Comparison of ENCODE assay signal across 9 cellular contexts in genomic region chr13:42574435-42575311, GRCh38. TPM values are rescaled to one million over a fixed set of nuclear protein-coding genes. Genes with fewer than 3 reads are reported as not detected.
DNase-seq lines count a peak whose midpoint lies in the region; ATAC-seq, FAIRE-seq and TF ChIP-seq lines count a peak whose summit lies in the region.
"Had no signal": no experiment of that assay in that cellular context is flagged by ENCODE, and none has a peak within 500 bp of the region (broad histone marks: within the 10 kb centered on the region; RNA-seq: fewer than 3 reads in every experiment).

No MANE protein-coding gene starts in this region.

- H3K4me3 Mint-ChIP-seq in GM23338 (peak overlapping the region; percentile 90), T-helper 17 cell (peak overlapping the region; percentile 92), type B pancreatic cell (peak overlapping the region; percentile 83)
- peak overlapping the region; percentile 85 for H3K4me3 Mint-ChIP-seq in natural killer cell treated with Interleukin-12 subunit alpha and Interleukin-12 subunit beta and Interleukin-15 and Interleukin-18, amount 100 ng/mL, for 72 hours

- H3K4me3 ChIP-seq in GM23338: peak overlapping the region; percentile 83

- H3K9me3 Mint-ChIP-seq in GM23338: peaks cover 21% of the 10 kb centered on the region
- no peaks in the 10 kb centered on the region for H3K9me3 Mint-ChIP-seq in natural killer cell treated with Interleukin-12 subunit alpha and Interleukin-12 subunit beta and Interleukin-15 and Interleukin-18, amount 100 ng/mL, for 72 hours
- peaks cover 8% of the 10 kb centered on the region for H3K9me3 Mint-ChIP-seq in type B pancreatic cell

- TF ChIP-seq CTCF in GM23338 (conservative IDR thresholded peaks at IDR 0.05; ENCODE audit: low read depth in 2 of 2) (no peak), type B pancreatic cell (conservative IDR thresholded peaks at IDR 0.05) (no peak)

- H2AFZ ChIP-seq in GM23338: peak overlapping the region; percentile 97

- peaks cover 44% of the 10 kb centered on the region for H3K4me1 ChIP-seq in GM23338 (ENCODE audit: insufficient read depth)

- no peaks in the 10 kb centered on the region; the same call in 1 of the 2 replicates for H3K36me3 ChIP-seq in GM23338 (ENCODE audit: insufficient read depth)

- ATAC-seq in GM23338 (peak; percentile 61), T-helper 17 cell (peak; percentile 71)
- ATAC-seq in natural killer cell treated with Interleukin-12 subunit alpha and Interleukin-12 subunit beta and Interleukin-15 and Interleukin-18, amount 100 ng/mL, for 72 hours: peak; percentile 85 to 87

- peak; percentile 44 for DNase-seq in GM23338 (ENCODE audit: low spot score)
- no peak for DNase-seq in T-helper 17 cell
- DNase-seq in central memory CD4-positive, alpha-beta T cell: peak; percentile 19
- DNase-seq in natural killer cell treated with Interleukin-12 subunit alpha and Interleukin-12 subunit beta and Interleukin-15 and Interleukin-18, amount 100 ng/mL, for 72 hours (ENCODE audit: low spot score): peak; percentile 65
- DNase-seq in type B pancreatic cell (ENCODE audit: extremely low spot score, unreplicated experiment): no peak
- no peak for DNase-seq in amygdala (lab: John Stamatoyannopoulos, UW)
- no peak for DNase-seq in urothelium cell line (ENCODE audit: low spot score)

- peaks cover 27% of the 10 kb centered on the region for H3K36me3 Mint-ChIP-seq in GM23338 (ENCODE audit: low read depth)
- peaks cover 3% of the 10 kb centered on the region for H3K36me3 Mint-ChIP-seq in T-helper 17 cell (ENCODE audit: low read depth)
- no peaks in the 10 kb centered on the region for H3K36me3 Mint-ChIP-seq in natural killer cell treated with Interleukin-12 subunit alpha and Interleukin-12 subunit beta and Interleukin-15 and Interleukin-18, amount 100 ng/mL, for 72 hours
- no peaks in the 10 kb centered on the region for H3K36me3 Mint-ChIP-seq in type B pancreatic cell

- H3K79me2 ChIP-seq in GM23338 (replicated peaks; ENCODE audit: insufficient read depth): peaks cover 47% of the 10 kb centered on the region

- peak overlapping the region; percentile 81; the same call in 1 of the 2 replicates for H3K27ac Mint-ChIP-seq in GM23338
- no peak overlapping the region for H3K27ac Mint-ChIP-seq in T-helper 17 cell
- peak overlapping the region; percentile 12 to 20 for H3K27ac Mint-ChIP-seq in natural killer cell treated with Interleukin-12 subunit alpha and Interleukin-12 subunit beta and Interleukin-15 and Interleukin-18, amount 100 ng/mL, for 72 hours
- H3K27ac Mint-ChIP-seq in type B pancreatic cell: no peak overlapping the region

- H3K9me3 ChIP-seq in T-helper 17 cell (ENCODE audit: control insufficient read depth, low read length, poor library complexity, severe bottlenecking): no peaks in the 10 kb centered on the region

- peaks cover 14% of the 10 kb centered on the region for H3K27me3 ChIP-seq in GM23338 (ENCODE audit: insufficient read depth)

- TF ChIP-seq POLR2A in GM15510 (IDR thresholded peaks at IDR 0.05; ENCODE audit: borderline replicate concordance, extremely low read depth, insufficient read length): peak; percentile 51

- no peaks in the 10 kb centered on the region; the same call in 1 of the 2 replicates for H3K9me2 ChIP-seq in GM23338 (ENCODE audit: insufficient read depth)

- H3K4me1 Mint-ChIP-seq in GM23338 (peaks cover 41% of the 10 kb centered on the region), T-helper 17 cell (peaks cover 15% of the 10 kb centered on the region), type B pancreatic cell (ENCODE audit: unreplicated experiment) (no peaks in the 10 kb centered on the region)
- H3K4me1 Mint-ChIP-seq in natural killer cell treated with Interleukin-12 subunit alpha and Interleukin-12 subunit beta and Interleukin-15 and Interleukin-18, amount 100 ng/mL, for 72 hours (ENCODE audit: low read depth in 2 of 2): peaks cover 28 to 37% of the 10 kb centered on the region in 2 donors

- H3K4me2 ChIP-seq in GM23338: peak overlapping the region; percentile 97

- H4K20me1 ChIP-seq in GM23338 (replicated peaks; ENCODE audit: insufficient read depth): no peaks in the 10 kb centered on the region

- H3K27me3 Mint-ChIP-seq in GM23338 (ENCODE audit: insufficient read depth, low read depth, poor library complexity): no peaks in the 10 kb centered on the region
- peaks cover 57% of the 10 kb centered on the region for H3K27me3 Mint-ChIP-seq in T-helper 17 cell
- peaks cover 15 to 48% of the 10 kb centered on the region in 2 donors for H3K27me3 Mint-ChIP-seq in natural killer cell treated with Interleukin-12 subunit alpha and Interleukin-12 subunit beta and Interleukin-15 and Interleukin-18, amount 100 ng/mL, for 72 hours
- peaks cover 62% of the 10 kb centered on the region for H3K27me3 Mint-ChIP-seq in type B pancreatic cell

- H3F3A ChIP-seq in GM23338 (replicated peaks; ENCODE audit: low read depth): no peaks in the 10 kb centered on the region

- H3K27ac ChIP-seq in GM23338 (ENCODE audit: low read depth): no peak overlapping the region

- no peak for FAIRE-seq in urothelium cell line (lab: Jason Lieb, UNC)

TF ChIP-seq in GM23338, 12 proteins besides CTCF, POLR2A, EP300 and RAD21 (continues in another document):
- TF ChIP-seq, protein P1, sequence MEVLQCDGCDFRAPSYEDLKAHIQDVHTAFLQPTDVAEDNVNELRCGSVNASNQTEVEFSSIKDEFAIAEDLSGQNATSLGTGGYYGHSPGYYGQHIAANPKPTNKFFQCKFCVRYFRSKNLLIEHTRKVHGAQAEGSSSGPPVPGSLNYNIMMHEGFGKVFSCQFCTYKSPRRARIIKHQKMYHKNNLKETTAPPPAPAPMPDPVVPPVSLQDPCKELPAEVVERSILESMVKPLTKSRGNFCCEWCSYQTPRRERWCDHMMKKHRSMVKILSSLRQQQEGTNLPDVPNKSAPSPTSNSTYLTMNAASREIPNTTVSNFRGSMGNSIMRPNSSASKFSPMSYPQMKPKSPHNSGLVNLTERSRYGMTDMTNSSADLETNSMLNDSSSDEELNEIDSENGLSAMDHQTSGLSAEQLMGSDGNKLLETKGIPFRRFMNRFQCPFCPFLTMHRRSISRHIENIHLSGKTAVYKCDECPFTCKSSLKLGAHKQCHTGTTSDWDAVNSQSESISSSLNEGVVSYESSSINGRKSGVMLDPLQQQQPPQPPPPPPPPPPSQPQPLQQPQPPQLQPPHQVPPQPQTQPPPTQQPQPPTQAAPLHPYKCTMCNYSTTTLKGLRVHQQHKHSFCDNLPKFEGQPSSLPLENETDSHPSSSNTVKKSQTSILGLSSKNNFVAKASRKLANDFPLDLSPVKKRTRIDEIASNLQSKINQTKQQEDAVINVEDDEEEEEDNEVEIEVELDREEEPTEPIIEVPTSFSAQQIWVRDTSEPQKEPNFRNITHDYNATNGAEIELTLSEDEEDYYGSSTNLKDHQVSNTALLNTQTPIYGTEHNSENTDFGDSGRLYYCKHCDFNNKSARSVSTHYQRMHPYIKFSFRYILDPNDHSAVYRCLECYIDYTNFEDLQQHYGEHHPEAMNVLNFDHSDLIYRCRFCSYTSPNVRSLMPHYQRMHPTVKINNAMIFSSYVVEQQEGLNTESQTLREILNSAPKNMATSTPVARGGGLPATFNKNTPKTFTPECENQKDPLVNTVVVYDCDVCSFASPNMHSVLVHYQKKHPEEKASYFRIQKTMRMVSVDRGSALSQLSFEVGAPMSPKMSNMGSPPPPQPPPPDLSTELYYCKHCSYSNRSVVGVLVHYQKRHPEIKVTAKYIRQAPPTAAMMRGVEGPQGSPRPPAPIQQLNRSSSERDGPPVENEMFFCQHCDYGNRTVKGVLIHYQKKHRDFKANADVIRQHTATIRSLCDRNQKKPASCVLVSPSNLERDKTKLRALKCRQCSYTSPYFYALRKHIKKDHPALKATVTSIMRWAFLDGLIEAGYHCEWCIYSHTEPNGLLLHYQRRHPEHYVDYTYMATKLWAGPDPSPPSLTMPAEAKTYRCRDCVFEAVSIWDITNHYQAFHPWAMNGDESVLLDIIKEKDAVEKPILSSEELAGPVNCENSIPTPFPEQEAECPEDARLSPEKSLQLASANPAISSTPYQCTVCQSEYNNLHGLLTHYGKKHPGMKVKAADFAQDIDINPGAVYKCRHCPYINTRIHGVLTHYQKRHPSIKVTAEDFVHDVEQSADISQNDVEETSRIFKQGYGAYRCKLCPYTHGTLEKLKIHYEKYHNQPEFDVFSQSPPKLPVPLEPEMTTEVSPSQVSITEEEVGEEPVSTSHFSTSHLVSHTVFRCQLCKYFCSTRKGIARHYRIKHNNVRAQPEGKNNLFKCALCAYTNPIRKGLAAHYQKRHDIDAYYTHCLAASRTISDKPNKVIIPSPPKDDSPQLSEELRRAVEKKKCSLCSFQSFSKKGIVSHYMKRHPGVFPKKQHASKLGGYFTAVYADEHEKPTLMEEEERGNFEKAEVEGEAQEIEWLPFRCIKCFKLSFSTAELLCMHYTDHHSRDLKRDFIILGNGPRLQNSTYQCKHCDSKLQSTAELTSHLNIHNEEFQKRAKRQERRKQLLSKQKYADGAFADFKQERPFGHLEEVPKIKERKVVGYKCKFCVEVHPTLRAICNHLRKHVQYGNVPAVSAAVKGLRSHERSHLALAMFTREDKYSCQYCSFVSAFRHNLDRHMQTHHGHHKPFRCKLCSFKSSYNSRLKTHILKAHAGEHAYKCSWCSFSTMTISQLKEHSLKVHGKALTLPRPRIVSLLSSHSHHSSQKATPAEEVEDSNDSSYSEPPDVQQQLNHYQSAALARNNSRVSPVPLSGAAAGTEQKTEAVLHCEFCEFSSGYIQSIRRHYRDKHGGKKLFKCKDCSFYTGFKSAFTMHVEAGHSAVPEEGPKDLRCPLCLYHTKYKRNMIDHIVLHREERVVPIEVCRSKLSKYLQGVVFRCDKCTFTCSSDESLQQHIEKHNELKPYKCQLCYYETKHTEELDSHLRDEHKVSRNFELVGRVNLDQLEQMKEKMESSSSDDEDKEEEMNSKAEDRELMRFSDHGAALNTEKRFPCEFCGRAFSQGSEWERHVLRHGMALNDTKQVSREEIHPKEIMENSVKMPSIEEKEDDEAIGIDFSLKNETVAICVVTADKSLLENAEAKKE (CRISPR knock-in tag; IDR thresholded peaks at IDR 0.05): no peak
- TF ChIP-seq EZH2phosphoT487 (IDR thresholded peaks at IDR 0.05; ENCODE audit: unreplicated experiment): no peak
- TF ChIP-seq CREB1 (CRISPR knock-in tag; IDR thresholded peaks at IDR 0.05; ENCODE audit: low read depth): no peak
- no peak for TF ChIP-seq NANOG (IDR thresholded peaks at IDR 0.05; ENCODE audit: borderline replicate concordance)
- no peak for TF ChIP-seq ZNF114 (CRISPR knock-in tag; IDR thresholded peaks at IDR 0.05)
- TF ChIP-seq STAT1 (IDR thresholded peaks at IDR 0.05; ENCODE audit: unreplicated experiment): no peak
- TF ChIP-seq POLR2AphosphoS5 (IDR thresholded peaks at IDR 0.05; ENCODE audit: low read depth): no peak

RNA-seq across cellular contexts. Expression of gene TNFSF11, which starts 0.7 kb away (rescaled TPM):
- 9.9 and 16.8 TPM in 2 replicates for total RNA-seq in GM23338 (2014; rRNA removed; shearing (Covaris generic))
- 9.2 and 9.9 TPM in 2 replicates for polyA plus RNA-seq in GM23338 (2016; fragmentation: Nextera tagmentation; extraction: Ambion mirVana)
- total RNA-seq in T-helper 17 cell: not detected
- total RNA-seq in natural killer cell treated with Interleukin-12 subunit alpha and Interleukin-12 subunit beta and Interleukin-15 and Interleukin-18, amount 100 ng/mL, for 72 hours: 1 to 10 TPM; 2.3 to 2.8 TPM
- 0.50 and 0.65 TPM in 2 replicates for total RNA-seq in type B pancreatic cell (ENCODE audit: low replicate concordance)
- total RNA-seq: LHCN-M2 had no signal

Comparison
In these comparisons a context has a peak if more than half of its experiments do, and no peak if none do; other contexts are left out.
1. DNase-seq: peak in GM23338 (single experiment), central memory CD4-positive, alpha-beta T cell (single experiment) and natural killer cell treated with Interleukin-12 subunit alpha and Interleukin-12 subunit beta and Interleukin-15 and Interleukin-18, amount 100 ng/mL, for 72 hours (single experiment); none in T-helper 17 cell (0 of 3), type B pancreatic cell (single experiment), amygdala (0 of 56) and urothelium cell line (single experiment).
2. H3K27ac Mint-ChIP-seq: peak in GM23338 (single experiment) and natural killer cell treated with Interleukin-12 subunit alpha and Interleukin-12 subunit beta and Interleukin-15 and Interleukin-18, amount 100 ng/mL, for 72 hours (2 of 2); none in T-helper 17 cell (single experiment) and type B pancreatic cell (single experiment).
3. Peak in every context shown above with its lines, with median percentiles within 50 percentile points of each other: ATAC-seq and H3K4me3 Mint-ChIP-seq.